In the genomic region with DNA sequence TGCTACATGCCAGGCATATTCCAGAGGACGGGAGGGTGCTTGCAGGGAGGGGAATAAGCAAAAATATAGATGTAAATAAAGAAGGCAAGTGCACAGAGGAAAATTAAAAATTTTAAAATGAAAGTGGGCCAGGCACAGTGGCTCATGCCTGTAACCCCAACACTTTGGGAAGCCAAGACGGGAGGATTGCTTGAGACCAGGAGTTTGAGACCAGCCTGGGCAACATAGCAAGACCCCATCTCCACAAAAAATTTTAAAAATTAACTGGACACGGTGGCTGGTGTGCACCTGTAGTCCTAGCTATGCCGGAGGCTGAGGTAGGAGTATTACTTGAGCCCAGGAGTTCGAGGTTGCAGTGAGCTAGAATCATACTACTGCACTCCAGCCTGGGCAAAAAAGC, we compare ENCODE assay signal across 1 cellular context.
TF ChIP-seq lines count a peak whose summit lies in the region.

No MANE protein-coding gene starts in this region.

TF ChIP-seq in K562, 482 proteins besides CTCF, POLR2A, EP300 and RAD21:
- TF ChIP-seq RBM25 (IDR thresholded peaks at IDR 0.05; ENCODE audit: low read depth, low read length, severe bottlenecking) (peak; percentile 21), ZNF311 (CRISPR knock-in tag; IDR thresholded peaks at IDR 0.05) (no peak), ZNF121 (CRISPR knock-in tag; conservative IDR thresholded peaks at IDR 0.05) (peak; percentile 61), AFF1 (IDR thresholded peaks at IDR 0.05; ENCODE audit: low read depth in 1 of 2, partially characterized antibody in 2 of 2) (no peak)
